ENCODE assay signal across 8 cellular contexts in genomic region chr10:62047240-62047897, GRCh38.
A peak's percentile ranks its signal among the peaks of the same experiment; 100 is the strongest.
DNase-seq lines count a peak whose midpoint lies in the region; ATAC-seq and TF ChIP-seq lines count a peak whose summit lies in the region.

No MANE protein-coding gene starts in this region.

- H3K27me3 Mint-ChIP-seq in stimulated activated naive CD8-positive, alpha-beta T cell treated with anti-CD3 and anti-CD28 coated beads, Interleukin-15, Interleukin-2, amounts not matched to agents 100 ng/mL and 50 ng/mL, for 24 hours = no peaks in the 10 kb centered on the region

- no peak for TF ChIP-seq CTCF in fibroblast of the aortic adventitia (IDR thresholded peaks at IDR 0.05; ENCODE audit: insufficient read depth, low read length)

- H3K36me3 ChIP-seq in SJSA1 = peaks cover 19% of the 10 kb centered on the region

- peak overlapping the region; percentile 87 for H3K4me3 Mint-ChIP-seq in stimulated activated naive CD8-positive, alpha-beta T cell treated with anti-CD3 and anti-CD28 coated beads, Interleukin-15, Interleukin-2, amounts not matched to agents 100 ng/mL and 50 ng/mL, for 24 hours

- ATAC-seq in GM19351 (IDR thresholded peaks at IDR 0.05; ENCODE audit: unreplicated experiment) (peak; percentile 13), HG03442 (IDR thresholded peaks at IDR 0.05; ENCODE audit: unreplicated experiment) (no peak)

- no peaks in the 10 kb centered on the region for H3K27me3 ChIP-seq in SJSA1 (replicated peaks)

- H3K27ac ChIP-seq in SJSA1 = peak overlapping the region; percentile 65

- no peaks in the 10 kb centered on the region for H3K9me3 ChIP-seq in SJSA1 (replicated peaks)

- peak overlapping the region; percentile 97 for H3K27ac Mint-ChIP-seq in stimulated activated naive CD8-positive, alpha-beta T cell treated with anti-CD3 and anti-CD28 coated beads, Interleukin-15, Interleukin-2, amounts not matched to agents 100 ng/mL and 50 ng/mL, for 24 hours

- H3K36me3 Mint-ChIP-seq in stimulated activated naive CD8-positive, alpha-beta T cell treated with anti-CD3 and anti-CD28 coated beads, Interleukin-15, Interleukin-2, amounts not matched to agents 100 ng/mL and 50 ng/mL, for 24 hours (ENCODE audit: low read depth) = peaks cover 40% of the 10 kb centered on the region

- H3K4me3 ChIP-seq in SJSA1 (no peak overlapping the region), fibroblast of the aortic adventitia (ENCODE audit: low read depth, low read length) (no peak overlapping the region)

- peaks cover 99% of the 10 kb centered on the region for H3K4me1 Mint-ChIP-seq in stimulated activated naive CD8-positive, alpha-beta T cell treated with anti-CD3 and anti-CD28 coated beads, Interleukin-15, Interleukin-2, amounts not matched to agents 100 ng/mL and 50 ng/mL, for 24 hours (ENCODE audit: low read depth)

- peaks cover 81% of the 10 kb centered on the region for H3K4me1 ChIP-seq in SJSA1 (replicated peaks)

- no peaks in the 10 kb centered on the region for H3K9me3 Mint-ChIP-seq in stimulated activated naive CD8-positive, alpha-beta T cell treated with anti-CD3 and anti-CD28 coated beads, Interleukin-15, Interleukin-2, amounts not matched to agents 100 ng/mL and 50 ng/mL, for 24 hours

- DNase-seq in SJSA1 (ENCODE audit: low read depth in 1 of 2, low spot score in 2 of 2) = no peak
- peak; percentile 81 for DNase-seq in fibroblast of the aortic adventitia (ENCODE audit: low read depth)
- DNase-seq in NCI-H345 treated with DMSO at 0.1 percent for 48 hours (lab: John Stamatoyannopoulos, UW; ENCODE audit: unreplicated experiment) = no peak
- no peak for DNase-seq in NCI-H187 treated with DMSO at 0.1 percent for 48 hours (lab: John Stamatoyannopoulos, UW)
- no peak for DNase-seq in GOT3 (lab: John Stamatoyannopoulos, UW)
